In the genomic region with DNA sequence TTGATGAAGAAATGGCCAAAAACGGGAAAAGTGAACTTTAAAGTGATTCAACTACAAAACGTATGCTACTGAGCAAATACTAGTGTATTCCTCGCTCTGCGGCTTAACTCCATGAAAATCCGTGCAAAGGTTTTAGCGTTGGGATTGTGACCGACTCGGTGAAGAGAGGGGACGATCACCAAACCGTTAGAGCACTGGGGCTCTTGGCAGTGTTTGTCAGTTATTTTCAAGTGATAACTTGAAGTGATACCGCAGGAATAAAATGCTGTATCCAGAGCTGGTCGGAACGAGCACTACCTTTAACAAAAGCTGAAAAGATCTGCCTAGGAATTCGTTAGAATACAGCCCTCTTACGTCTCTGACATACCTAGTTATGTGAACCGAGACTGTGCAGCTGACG, we compare ENCODE assay signal across 8 cellular contexts. TPM values are rescaled to one million over a fixed set of nuclear protein-coding genes. Genes with fewer than 3 reads are reported as not detected.
DNase-seq lines count a peak whose midpoint lies in the region; ATAC-seq and TF ChIP-seq lines count a peak whose summit lies in the region.

No MANE protein-coding gene starts in this region.

- H3K4me3 Mint-ChIP-seq in IgD-negative memory B cell: peak overlapping the region; percentile 92 to 99 (median 96)
- peak overlapping the region; percentile 93 to 99 (median 97) for H3K4me3 Mint-ChIP-seq in naive thymus-derived CD4-positive, alpha-beta T cell

- H3K4me3 ChIP-seq in choroid plexus epithelial cell (ENCODE audit: low read depth, low read length): peak overlapping the region; percentile 80
- peak overlapping the region; percentile 70 for H3K4me3 ChIP-seq in naive thymus-derived CD4-positive, alpha-beta T cell (ENCODE audit: low read length)

- H3K27ac ChIP-seq in naive thymus-derived CD4-positive, alpha-beta T cell (ENCODE audit: low read depth, low read length): peak overlapping the region; percentile 88

- CTCF ChIA-PET in naive thymus-derived CD4-positive, alpha-beta T cell (lab: Charles Lee): interaction anchor here (1.1 to 1.5 kb wide), 3 partner anchors 9 to 78 kb away, joined by 3 to 7 read pairs (median 3); partner anchors contain the start of gene BCAS3

- peaks cover 19 to 33% (median 27%) of the 10 kb centered on the region in 3 donors for H3K4me1 Mint-ChIP-seq in IgD-negative memory B cell
- peaks cover 28 to 49% (median 40%) of the 10 kb centered on the region in 7 donors for H3K4me1 Mint-ChIP-seq in naive thymus-derived CD4-positive, alpha-beta T cell

- peak overlapping the region; percentile 96 to 98 (median 97) for H3K27ac Mint-ChIP-seq in IgD-negative memory B cell
- peak overlapping the region; percentile 91 to 99 (median 95) for H3K27ac Mint-ChIP-seq in naive thymus-derived CD4-positive, alpha-beta T cell

- H3K4me1 ChIP-seq in naive thymus-derived CD4-positive, alpha-beta T cell (ENCODE audit: control insufficient read depth in 2 of 2, insufficient read depth in 2 of 2, low read length in 2 of 2): peaks cover 0 to 13% of the 10 kb centered on the region in 2 donors

- no peak for TF ChIP-seq CTCF in choroid plexus epithelial cell (conservative IDR thresholded peaks at IDR 0.05; ENCODE audit: low read depth, low read length)

- intact Hi-C loops in naive thymus-derived CD4-positive, alpha-beta T cell (cut with micrococcal nuclease): loop anchor here in 1 of 2 donors (5.0 kb wide), 1 partner anchor 1328 kb away; the partner anchor contains the start of gene INTS2

- no peaks in the 10 kb centered on the region for H3K27me3 ChIP-seq in naive thymus-derived CD4-positive, alpha-beta T cell (ENCODE audit: control insufficient read depth in 2 of 2, insufficient read depth in 2 of 2, low read length in 2 of 2)

- H3K27me3 Mint-ChIP-seq in IgD-negative memory B cell: no peaks in the 10 kb centered on the region
- no peaks in the 10 kb centered on the region for H3K27me3 Mint-ChIP-seq in naive thymus-derived CD4-positive, alpha-beta T cell

- ATAC-seq in GM18520 (IDR thresholded peaks at IDR 0.05; ENCODE audit: unreplicated experiment): peak; percentile 10
- peak; percentile 6 for ATAC-seq in naive thymus-derived CD4-positive, alpha-beta T cell

- peaks cover 0 to 8% (median 0%) of the 10 kb centered on the region in 3 experiments for H3K36me3 ChIP-seq in naive thymus-derived CD4-positive, alpha-beta T cell (ENCODE audit: control insufficient read depth in 2 of 3, insufficient read depth in 3 of 3, low read length in 3 of 3)

- no peak for DNase-seq in choroid plexus epithelial cell (ENCODE audit: low read depth)
- DNase-seq in naive thymus-derived CD4-positive, alpha-beta T cell: no peak
- no peak for DNase-seq in NCI-H2029 treated with DMSO at 0.1 percent for 48 hours (lab: John Stamatoyannopoulos, UW)
- DNase-seq in cerebellum (ENCODE audit: low spot score): no peak
- DNase-seq in kidney tubule cell (ENCODE audit: low spot score): no peak
- no peak for DNase-seq in effector CD4-positive, alpha-beta T cell

- no peaks in the 10 kb centered on the region for H3K9me3 ChIP-seq in naive thymus-derived CD4-positive, alpha-beta T cell (ENCODE audit: control insufficient read depth in 2 of 3, low read length in 3 of 3)

- peaks cover 2% of the 10 kb centered on the region for H3K36me3 Mint-ChIP-seq in IgD-negative memory B cell
- peaks cover 0 to 3% (median 0%) of the 10 kb centered on the region in 5 donors for H3K36me3 Mint-ChIP-seq in naive thymus-derived CD4-positive, alpha-beta T cell

- POLR2A ChIA-PET in naive thymus-derived CD4-positive, alpha-beta T cell (lab: Charles Lee): interaction anchor here (0.6 to 2.0 kb wide), 9 partner anchors 8 to 95 kb away, joined by 3 to 11 read pairs (median 4); partner anchors contain the start of genes APPBP2 and BCAS3

- no peaks in the 10 kb centered on the region for H3K9me3 Mint-ChIP-seq in IgD-negative memory B cell
- H3K9me3 Mint-ChIP-seq in naive thymus-derived CD4-positive, alpha-beta T cell: peaks cover 0 to 1% (median 0%) of the 10 kb centered on the region in 11 donors

RNA-seq across cellular contexts. Expression of gene PPM1D, which starts 0.8 kb away (rescaled TPM):
- polyA plus RNA-seq in IgD-negative memory B cell: 13.7 TPM
- 10 to 100 TPM; 13.5 to 18.8 (median 17.7) TPM for total RNA-seq in naive thymus-derived CD4-positive, alpha-beta T cell
- polyA plus RNA-seq in naive thymus-derived CD4-positive, alpha-beta T cell: 10 to 100 TPM in 1 of 2 donors, 1 to 10 TPM in 1; 8.6 to 14.2 TPM
- 19.3 TPM for total RNA-seq in cerebellum
